Comparison of ENCODE assay signal across 1 cellular context in the genomic region with DNA sequence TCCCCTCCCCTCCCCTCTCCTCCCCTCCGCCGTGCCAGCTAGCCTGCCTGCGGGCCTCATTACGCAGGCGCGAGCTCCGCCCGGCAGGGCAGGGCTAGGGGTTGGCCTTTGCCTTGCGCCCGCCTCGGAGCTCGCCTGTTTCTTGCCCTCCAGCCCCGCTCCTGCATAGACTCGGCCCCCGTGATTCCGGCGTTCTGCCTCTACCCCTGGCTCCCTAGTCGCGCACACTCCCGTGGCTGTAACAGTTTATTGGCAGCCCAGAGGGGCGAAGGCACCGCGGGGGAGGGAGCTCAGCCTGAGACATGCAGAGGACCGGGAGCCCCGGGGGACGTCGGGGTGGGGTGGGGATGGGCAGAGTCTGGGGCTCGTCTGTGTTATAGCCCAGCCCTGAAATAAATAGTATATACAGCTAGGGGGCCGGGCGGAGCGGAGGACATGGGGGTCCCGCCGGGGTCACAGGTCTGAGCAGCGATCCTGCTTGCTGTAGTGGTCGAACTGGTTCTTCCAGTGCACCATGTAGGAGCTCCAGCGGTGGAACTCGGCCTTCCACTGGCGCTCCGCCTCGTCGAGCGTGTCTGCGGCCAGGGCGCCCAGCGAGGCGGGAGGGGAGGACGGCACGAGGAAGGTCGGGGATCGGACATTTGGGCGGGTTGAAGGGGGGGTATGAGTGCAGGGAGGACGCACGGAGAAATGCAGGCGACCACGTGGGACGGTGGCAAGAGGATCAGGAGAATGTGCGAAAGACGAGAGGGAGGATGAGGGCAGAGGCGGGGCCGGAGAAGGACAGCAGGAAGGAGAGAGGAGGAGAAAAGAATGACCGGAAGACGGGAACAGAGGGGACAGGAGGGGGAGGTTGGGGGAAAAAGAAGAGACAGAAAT.
A peak's percentile ranks its signal among the peaks of the same experiment; 100 is the strongest.
TF ChIP-seq lines count a peak whose summit lies in the region.

No MANE protein-coding gene starts in this region.

TF ChIP-seq in HepG2, 621 proteins besides CTCF, POLR2A, EP300 and RAD21 (continued from another document and continues in another):
- TF ChIP-seq, protein P1, sequence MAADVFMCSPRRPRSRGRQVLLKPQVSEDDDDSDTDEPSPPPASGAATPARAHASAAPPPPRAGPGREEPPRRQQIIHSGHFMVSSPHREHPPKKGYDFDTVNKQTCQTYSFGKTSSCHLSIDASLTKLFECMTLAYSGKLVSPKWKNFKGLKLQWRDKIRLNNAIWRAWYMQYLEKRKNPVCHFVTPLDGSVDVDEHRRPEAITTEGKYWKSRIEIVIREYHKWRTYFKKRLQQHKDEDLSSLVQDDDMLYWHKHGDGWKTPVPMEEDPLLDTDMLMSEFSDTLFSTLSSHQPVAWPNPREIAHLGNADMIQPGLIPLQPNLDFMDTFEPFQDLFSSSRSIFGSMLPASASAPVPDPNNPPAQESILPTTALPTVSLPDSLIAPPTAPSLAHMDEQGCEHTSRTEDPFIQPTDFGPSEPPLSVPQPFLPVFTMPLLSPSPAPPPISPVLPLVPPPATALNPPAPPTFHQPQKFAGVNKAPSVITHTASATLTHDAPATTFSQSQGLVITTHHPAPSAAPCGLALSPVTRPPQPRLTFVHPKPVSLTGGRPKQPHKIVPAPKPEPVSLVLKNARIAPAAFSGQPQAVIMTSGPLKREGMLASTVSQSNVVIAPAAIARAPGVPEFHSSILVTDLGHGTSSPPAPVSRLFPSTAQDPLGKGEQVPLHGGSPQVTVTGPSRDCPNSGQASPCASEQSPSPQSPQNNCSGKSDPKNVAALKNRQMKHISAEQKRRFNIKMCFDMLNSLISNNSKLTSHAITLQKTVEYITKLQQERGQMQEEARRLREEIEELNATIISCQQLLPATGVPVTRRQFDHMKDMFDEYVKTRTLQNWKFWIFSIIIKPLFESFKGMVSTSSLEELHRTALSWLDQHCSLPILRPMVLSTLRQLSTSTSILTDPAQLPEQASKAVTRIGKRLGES (CRISPR knock-in tag; IDR thresholded peaks at IDR 0.05; ENCODE audit: borderline replicate concordance), result no peak
- TF ChIP-seq ZNF776 (CRISPR knock-in tag; IDR thresholded peaks at IDR 0.05), result peak; percentile 77; the same call in 1 of the 2 replicates
- peak; percentile 31 for TF ChIP-seq XRCC5 (optimal IDR thresholded peaks at IDR 0.05; ENCODE audit: low read length)
- TF ChIP-seq, protein P2, sequence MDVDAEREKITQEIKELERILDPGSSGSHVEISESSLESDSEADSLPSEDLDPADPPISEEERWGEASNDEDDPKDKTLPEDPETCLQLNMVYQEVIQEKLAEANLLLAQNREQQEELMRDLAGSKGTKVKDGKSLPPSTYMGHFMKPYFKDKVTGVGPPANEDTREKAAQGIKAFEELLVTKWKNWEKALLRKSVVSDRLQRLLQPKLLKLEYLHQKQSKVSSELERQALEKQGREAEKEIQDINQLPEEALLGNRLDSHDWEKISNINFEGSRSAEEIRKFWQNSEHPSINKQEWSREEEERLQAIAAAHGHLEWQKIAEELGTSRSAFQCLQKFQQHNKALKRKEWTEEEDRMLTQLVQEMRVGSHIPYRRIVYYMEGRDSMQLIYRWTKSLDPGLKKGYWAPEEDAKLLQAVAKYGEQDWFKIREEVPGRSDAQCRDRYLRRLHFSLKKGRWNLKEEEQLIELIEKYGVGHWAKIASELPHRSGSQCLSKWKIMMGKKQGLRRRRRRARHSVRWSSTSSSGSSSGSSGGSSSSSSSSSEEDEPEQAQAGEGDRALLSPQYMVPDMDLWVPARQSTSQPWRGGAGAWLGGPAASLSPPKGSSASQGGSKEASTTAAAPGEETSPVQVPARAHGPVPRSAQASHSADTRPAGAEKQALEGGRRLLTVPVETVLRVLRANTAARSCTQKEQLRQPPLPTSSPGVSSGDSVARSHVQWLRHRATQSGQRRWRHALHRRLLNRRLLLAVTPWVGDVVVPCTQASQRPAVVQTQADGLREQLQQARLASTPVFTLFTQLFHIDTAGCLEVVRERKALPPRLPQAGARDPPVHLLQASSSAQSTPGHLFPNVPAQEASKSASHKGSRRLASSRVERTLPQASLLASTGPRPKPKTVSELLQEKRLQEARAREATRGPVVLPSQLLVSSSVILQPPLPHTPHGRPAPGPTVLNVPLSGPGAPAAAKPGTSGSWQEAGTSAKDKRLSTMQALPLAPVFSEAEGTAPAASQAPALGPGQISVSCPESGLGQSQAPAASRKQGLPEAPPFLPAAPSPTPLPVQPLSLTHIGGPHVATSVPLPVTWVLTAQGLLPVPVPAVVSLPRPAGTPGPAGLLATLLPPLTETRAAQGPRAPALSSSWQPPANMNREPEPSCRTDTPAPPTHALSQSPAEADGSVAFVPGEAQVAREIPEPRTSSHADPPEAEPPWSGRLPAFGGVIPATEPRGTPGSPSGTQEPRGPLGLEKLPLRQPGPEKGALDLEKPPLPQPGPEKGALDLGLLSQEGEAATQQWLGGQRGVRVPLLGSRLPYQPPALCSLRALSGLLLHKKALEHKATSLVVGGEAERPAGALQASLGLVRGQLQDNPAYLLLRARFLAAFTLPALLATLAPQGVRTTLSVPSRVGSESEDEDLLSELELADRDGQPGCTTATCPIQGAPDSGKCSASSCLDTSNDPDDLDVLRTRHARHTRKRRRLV (CRISPR knock-in tag; IDR thresholded peaks at IDR 0.05), result no peak
- peak; percentile 61; the same call in 1 of the 2 replicates for TF ChIP-seq ZNF317 (CRISPR knock-in tag; IDR thresholded peaks at IDR 0.05)
- no peak for TF ChIP-seq ZNF546 (CRISPR knock-in tag; conservative IDR thresholded peaks at IDR 0.05)
- TF ChIP-seq, protein P3, sequence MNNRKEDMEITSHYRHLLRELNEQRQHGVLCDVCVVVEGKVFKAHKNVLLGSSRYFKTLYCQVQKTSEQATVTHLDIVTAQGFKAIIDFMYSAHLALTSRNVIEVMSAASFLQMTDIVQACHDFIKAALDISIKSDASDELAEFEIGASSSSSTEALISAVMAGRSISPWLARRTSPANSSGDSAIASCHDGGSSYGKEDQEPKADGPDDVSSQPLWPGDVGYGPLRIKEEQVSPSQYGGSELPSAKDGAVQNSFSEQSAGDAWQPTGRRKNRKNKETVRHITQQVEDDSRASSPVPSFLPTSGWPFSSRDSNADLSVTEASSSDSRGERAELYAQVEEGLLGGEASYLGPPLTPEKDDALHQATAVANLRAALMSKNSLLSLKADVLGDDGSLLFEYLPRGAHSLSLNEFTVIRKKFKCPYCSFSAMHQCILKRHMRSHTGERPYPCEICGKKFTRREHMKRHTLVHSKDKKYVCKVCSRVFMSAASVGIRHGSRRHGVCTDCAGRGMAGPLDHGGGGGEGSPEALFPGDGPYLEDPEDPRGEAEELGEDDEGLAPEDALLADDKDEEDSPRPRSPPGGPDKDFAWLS (CRISPR knock-in tag; IDR thresholded peaks at IDR 0.05; ENCODE audit: borderline replicate concordance), result 0 out of 2 replicates have a peak, but pooled peaks have one; percentile 65
- TF ChIP-seq RFX5 (IDR thresholded peaks at IDR 0.05; ENCODE audit: low read depth, low read length), result no peak
- TF ChIP-seq, protein P4, sequence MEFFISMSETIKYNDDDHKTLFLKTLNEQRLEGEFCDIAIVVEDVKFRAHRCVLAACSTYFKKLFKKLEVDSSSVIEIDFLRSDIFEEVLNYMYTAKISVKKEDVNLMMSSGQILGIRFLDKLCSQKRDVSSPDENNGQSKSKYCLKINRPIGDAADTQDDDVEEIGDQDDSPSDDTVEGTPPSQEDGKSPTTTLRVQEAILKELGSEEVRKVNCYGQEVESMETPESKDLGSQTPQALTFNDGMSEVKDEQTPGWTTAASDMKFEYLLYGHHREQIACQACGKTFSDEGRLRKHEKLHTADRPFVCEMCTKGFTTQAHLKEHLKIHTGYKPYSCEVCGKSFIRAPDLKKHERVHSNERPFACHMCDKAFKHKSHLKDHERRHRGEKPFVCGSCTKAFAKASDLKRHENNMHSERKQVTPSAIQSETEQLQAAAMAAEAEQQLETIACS (CRISPR knock-in tag; IDR thresholded peaks at IDR 0.05), result no peak; the same call in 1 of the 2 replicates
- TF ChIP-seq, protein P5, sequence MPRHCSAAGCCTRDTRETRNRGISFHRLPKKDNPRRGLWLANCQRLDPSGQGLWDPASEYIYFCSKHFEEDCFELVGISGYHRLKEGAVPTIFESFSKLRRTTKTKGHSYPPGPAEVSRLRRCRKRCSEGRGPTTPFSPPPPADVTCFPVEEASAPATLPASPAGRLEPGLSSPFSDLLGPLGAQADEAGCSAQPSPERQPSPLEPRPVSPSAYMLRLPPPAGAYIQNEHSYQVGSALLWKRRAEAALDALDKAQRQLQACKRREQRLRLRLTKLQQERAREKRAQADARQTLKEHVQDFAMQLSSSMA (CRISPR knock-in tag; IDR thresholded peaks at IDR 0.05), result no peak
- TF ChIP-seq ZBTB7A (CRISPR knock-in tag; IDR thresholded peaks at IDR 0.05), result 0 out of 2 replicates have a peak, but pooled peaks have one; percentile 16
- TF ChIP-seq, protein P6, sequence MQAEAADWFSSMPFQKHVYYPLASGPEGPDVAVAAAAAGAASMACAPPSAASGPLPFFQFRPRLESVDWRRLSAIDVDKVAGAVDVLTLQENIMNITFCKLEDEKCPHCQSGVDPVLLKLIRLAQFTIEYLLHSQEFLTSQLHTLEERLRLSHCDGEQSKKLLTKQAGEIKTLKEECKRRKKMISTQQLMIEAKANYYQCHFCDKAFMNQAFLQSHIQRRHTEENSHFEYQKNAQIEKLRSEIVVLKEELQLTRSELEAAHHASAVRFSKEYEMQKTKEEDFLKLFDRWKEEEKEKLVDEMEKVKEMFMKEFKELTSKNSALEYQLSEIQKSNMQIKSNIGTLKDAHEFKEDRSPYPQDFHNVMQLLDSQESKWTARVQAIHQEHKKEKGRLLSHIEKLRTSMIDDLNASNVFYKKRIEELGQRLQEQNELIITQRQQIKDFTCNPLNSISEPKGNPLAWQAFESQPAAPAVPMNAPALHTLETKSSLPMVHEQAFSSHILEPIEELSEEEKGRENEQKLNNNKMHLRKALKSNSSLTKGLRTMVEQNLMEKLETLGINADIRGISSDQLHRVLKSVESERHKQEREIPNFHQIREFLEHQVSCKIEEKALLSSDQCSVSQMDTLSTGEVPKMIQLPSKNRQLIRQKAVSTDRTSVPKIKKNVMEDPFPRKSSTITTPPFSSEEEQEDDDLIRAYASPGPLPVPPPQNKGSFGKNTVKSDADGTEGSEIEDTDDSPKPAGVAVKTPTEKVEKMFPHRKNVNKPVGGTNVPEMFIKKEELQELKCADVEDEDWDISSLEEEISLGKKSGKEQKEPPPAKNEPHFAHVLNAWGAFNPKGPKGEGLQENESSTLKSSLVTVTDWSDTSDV (CRISPR knock-in tag; IDR thresholded peaks at IDR 0.05), result 0 out of 2 replicates have a peak, but pooled peaks have one; percentile 72
- TF ChIP-seq, protein P7, sequence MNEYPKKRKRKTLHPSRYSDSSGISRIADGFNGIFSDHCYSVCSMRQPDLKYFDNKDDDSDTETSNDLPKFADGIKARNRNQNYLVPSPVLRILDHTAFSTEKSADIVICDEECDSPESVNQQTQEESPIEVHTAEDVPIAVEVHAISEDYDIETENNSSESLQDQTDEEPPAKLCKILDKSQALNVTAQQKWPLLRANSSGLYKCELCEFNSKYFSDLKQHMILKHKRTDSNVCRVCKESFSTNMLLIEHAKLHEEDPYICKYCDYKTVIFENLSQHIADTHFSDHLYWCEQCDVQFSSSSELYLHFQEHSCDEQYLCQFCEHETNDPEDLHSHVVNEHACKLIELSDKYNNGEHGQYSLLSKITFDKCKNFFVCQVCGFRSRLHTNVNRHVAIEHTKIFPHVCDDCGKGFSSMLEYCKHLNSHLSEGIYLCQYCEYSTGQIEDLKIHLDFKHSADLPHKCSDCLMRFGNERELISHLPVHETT (CRISPR knock-in tag; conservative IDR thresholded peaks at IDR 0.05), result no peak
- no peak for TF ChIP-seq ZNF432 (CRISPR knock-in tag; IDR thresholded peaks at IDR 0.05; ENCODE audit: borderline replicate concordance)
- peak; percentile 19; the same call in 1 of the 2 replicates for TF ChIP-seq ZSCAN22 (CRISPR knock-in tag; IDR thresholded peaks at IDR 0.05)
- TF ChIP-seq, protein P8, sequence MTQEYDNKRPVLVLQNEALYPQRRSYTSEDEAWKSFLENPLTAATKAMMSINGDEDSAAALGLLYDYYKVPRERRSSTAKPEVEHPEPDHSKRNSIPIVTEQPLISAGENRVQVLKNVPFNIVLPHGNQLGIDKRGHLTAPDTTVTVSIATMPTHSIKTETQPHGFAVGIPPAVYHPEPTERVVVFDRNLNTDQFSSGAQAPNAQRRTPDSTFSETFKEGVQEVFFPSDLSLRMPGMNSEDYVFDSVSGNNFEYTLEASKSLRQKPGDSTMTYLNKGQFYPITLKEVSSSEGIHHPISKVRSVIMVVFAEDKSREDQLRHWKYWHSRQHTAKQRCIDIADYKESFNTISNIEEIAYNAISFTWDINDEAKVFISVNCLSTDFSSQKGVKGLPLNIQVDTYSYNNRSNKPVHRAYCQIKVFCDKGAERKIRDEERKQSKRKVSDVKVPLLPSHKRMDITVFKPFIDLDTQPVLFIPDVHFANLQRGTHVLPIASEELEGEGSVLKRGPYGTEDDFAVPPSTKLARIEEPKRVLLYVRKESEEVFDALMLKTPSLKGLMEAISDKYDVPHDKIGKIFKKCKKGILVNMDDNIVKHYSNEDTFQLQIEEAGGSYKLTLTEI (CRISPR knock-in tag; conservative IDR thresholded peaks at IDR 0.05), result no peak
- no peak for TF ChIP-seq ZNF136 (CRISPR knock-in tag; IDR thresholded peaks at IDR 0.05; ENCODE audit: low read depth)
- TF ChIP-seq, protein P9, sequence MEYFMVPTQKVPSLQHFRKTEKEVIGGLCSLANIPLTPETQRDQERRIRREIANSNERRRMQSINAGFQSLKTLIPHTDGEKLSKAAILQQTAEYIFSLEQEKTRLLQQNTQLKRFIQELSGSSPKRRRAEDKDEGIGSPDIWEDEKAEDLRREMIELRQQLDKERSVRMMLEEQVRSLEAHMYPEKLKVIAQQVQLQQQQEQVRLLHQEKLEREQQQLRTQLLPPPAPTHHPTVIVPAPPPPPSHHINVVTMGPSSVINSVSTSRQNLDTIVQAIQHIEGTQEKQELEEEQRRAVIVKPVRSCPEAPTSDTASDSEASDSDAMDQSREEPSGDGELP (IDR thresholded peaks at IDR 0.05; ENCODE audit: borderline replicate concordance, low read depth), result no peak
- no peak for TF ChIP-seq RFXANK (CRISPR knock-in tag; IDR thresholded peaks at IDR 0.05)
- TF ChIP-seq LCORL (IDR thresholded peaks at IDR 0.05), result no peak
- peak; percentile 13; the same call in 1 of the 2 replicates for TF ChIP-seq LCORL (CRISPR knock-in tag; IDR thresholded peaks at IDR 0.05)
- peak in 1 of 2 experiments; percentile 16; a peak in 1 of 4 replicates for TF ChIP-seq KLF16 (CRISPR knock-in tag; IDR thresholded peaks at IDR 0.05)
- 0 out of 2 replicates have a peak, but pooled peaks have one; percentile 37 for TF ChIP-seq ZNF746 (CRISPR knock-in tag; IDR thresholded peaks at IDR 0.05)
- TF ChIP-seq, protein P10, sequence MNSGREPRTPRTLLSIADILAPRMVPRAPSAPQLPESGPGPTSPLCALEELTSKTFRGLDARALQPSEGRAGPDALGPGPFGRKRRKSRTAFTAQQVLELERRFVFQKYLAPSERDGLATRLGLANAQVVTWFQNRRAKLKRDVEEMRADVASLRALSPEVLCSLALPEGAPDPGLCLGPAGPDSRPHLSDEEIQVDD (CRISPR knock-in tag; IDR thresholded peaks at IDR 0.05; ENCODE audit: borderline replicate concordance), result peak; percentile 52; the same call in 1 of the 2 replicates
- no peak for TF ChIP-seq GTF2F1 (IDR thresholded peaks at IDR 0.05; ENCODE audit: low read length)
- TF ChIP-seq KLF13 (CRISPR knock-in tag; IDR thresholded peaks at IDR 0.05), result peak; percentile 41; the same call in 1 of the 2 replicates
- TF ChIP-seq HDAC2 (CRISPR knock-in tag; IDR thresholded peaks at IDR 0.05), result no peak
